In the genomic region with DNA sequence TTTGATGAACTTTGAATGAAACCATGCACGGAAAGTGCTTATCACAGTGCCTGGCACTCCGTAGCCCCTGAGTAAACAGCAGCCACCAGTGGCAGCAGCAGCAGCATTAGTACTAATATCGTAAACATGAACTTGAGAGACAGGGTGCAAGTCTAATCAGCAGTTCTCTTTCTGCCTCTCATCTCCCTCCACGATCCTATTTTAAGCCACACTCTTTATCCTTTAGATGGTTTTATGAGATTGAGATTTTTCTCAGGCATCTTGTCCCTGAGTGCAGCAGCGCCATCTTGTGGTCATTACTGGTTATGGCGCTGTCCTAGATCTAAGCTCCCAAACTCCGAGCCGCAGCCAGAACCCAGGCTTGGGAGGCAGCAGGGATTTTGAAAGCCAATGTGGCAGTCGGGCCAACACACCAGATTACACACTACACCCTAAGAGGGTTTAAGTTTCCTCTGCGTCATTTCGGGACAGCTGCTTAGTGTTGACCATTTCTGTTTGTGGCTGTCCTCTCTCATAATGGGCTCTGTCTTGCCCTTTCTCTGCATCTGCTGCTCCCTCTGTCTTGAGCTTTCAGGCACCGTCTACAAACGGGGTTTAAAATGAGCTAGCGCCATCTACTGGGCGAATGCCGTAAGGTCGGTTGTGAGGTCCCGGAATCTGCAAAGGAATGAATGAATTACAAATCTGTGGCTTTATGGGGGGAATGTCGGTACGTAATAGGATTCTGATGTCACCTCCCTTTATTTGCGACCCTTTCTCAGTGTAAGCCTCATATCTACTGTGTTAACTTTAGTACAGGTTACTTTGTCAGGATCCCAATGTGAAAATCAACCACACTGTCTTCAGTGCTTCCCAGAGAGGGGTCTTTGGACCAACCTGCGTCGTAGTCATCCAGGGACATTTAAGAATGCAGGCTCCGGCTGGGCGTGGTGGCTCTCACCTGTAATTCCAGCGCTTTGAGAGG, we compare ENCODE assay signal across 8 cellular contexts.
DNase-seq lines count a peak whose midpoint lies in the region; ATAC-seq, FAIRE-seq and TF ChIP-seq lines count a peak whose summit lies in the region.

No MANE protein-coding gene starts in this region.

- H3K9ac ChIP-seq in HUES6 (ENCODE audit: low read length) (no peak overlapping the region), NT2/D1 (ENCODE audit: insufficient read length, low read depth) (no peak overlapping the region)

- peak; percentile 93 for TF ChIP-seq CTCF in D721Med (IDR thresholded peaks at IDR 0.05; ENCODE audit: insufficient read depth, missing control alignments)
- peak; percentile 73 for TF ChIP-seq CTCF in epithelial cell of proximal tubule (conservative IDR thresholded peaks at IDR 0.05; ENCODE audit: low read depth, low read length)

- FAIRE-seq in D721Med (lab: Jason Lieb, UNC): no peak

- no peaks in the 10 kb centered on the region for H3K27me3 ChIP-seq in HUES6 (ENCODE audit: control insufficient read depth, insufficient read depth, low read length)
- no peaks in the 10 kb centered on the region for H3K27me3 ChIP-seq in NT2/D1 (ENCODE audit: insufficient read depth, insufficient read length)

- H3K4me3 ChIP-seq in HUES6 (ENCODE audit: low read depth, low read length) (peak overlapping the region; percentile 64), NT2/D1 (ENCODE audit: insufficient read length, low read depth) (peak overlapping the region; percentile 30), epithelial cell of proximal tubule (ENCODE audit: low read depth, low read length) (peak overlapping the region; percentile 41)

- H3K36me3 ChIP-seq in HUES6 (ENCODE audit: control insufficient read depth, insufficient read depth, low read length): no peaks in the 10 kb centered on the region
- H3K36me3 ChIP-seq in NT2/D1 (ENCODE audit: insufficient read depth, insufficient read length, low read length): no peaks in the 10 kb centered on the region

- no peak overlapping the region for H3K27ac ChIP-seq in HUES6 (ENCODE audit: low read depth, low read length)

- peak; percentile 84 for ATAC-seq in GM21515 (IDR thresholded peaks at IDR 0.05; ENCODE audit: unreplicated experiment)

- DNase-seq in D721Med (ENCODE audit: insufficient read length, low spot score): peak; percentile 36
- peak; percentile 89 for DNase-seq in NT2/D1 (ENCODE audit: low read depth, low spot score)
- DNase-seq in activated T-cell treated with anti-CD3 and anti-CD28 coated beads for 1 hour (ENCODE audit: low read depth): peak; percentile 71
- peak; percentile 71 for DNase-seq in epithelial cell of proximal tubule (ENCODE audit: low read depth)
- DNase-seq in mucosa of gallbladder (ENCODE audit: low spot score): peak; percentile 88
- peak; percentile 67 for DNase-seq in stimulated activated CD8-positive, alpha-beta memory T cell treated with anti-CD3 and anti-CD28 coated beads, Interleukin-4, amount 100 ng/mL, for 24 hours (ENCODE audit: low read depth)

- H3K9me3 ChIP-seq in HUES6 (ENCODE audit: control insufficient read depth, insufficient read depth, low read depth, low read length) (no peaks in the 10 kb centered on the region), NT2/D1 (ENCODE audit: insufficient read depth, low read length) (no peaks in the 10 kb centered on the region)

- H3K4me1 ChIP-seq in HUES6 (ENCODE audit: control insufficient read depth, insufficient read depth, low read length) (peaks cover 17% of the 10 kb centered on the region; the same call in 1 of the 2 replicates), NT2/D1 (ENCODE audit: insufficient read depth, insufficient read length) (peaks cover 8% of the 10 kb centered on the region)

Comparison
In these comparisons a context has a peak if more than half of its experiments do, and no peak if none do; other contexts are left out.
1. DNase-seq: peak in every context shown above with its lines; median percentile 89 in NT2/D1; 88 in mucosa of gallbladder; 71 in activated T-cell treated with anti-CD3 and anti-CD28 coated beads for 1 hour; 71 in epithelial cell of proximal tubule; 67 in stimulated activated CD8-positive, alpha-beta memory T cell treated with anti-CD3 and anti-CD28 coated beads, Interleukin-4, amount 100 ng/mL, for 24 hours; 36 in D721Med.